In the genomic region with DNA sequence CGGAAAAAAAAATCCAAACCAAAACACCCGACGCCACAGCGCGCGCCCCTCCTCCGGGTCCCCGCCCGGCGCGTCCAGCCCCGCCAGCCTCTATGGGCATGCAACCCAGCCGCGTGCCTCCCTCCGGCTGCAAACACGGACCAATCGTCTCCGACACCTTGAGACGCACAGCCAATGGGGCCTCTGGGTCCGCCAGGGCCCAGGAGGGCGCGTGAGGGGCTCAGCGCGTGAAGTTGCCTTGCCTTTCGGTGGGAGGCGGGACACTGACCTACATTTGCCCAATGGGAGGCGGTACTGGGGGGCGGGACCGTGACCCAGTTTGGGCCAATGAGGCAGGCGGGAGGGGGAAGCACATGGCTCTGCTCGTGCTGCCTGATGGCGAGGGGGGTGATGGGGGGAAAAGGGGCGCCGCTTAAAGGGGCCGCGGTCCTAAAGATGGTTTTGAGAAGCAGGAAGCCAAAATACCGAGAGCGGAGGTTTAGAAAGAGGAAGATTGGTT, we compare ENCODE assay signal across 8 cellular contexts. TPM values are rescaled to one million over a fixed set of nuclear protein-coding genes. Genes with fewer than 3 reads are reported as not detected.
DNase-seq lines count a peak whose midpoint lies in the region; ATAC-seq and TF ChIP-seq lines count a peak whose summit lies in the region.

No MANE protein-coding gene starts in this region.

- peak overlapping the region; percentile 97 to 98 for H3K27ac ChIP-seq in thoracic aorta

- TF ChIP-seq CTCF in osteocyte (IDR thresholded peaks at IDR 0.05) (no peak), thoracic aorta (IDR thresholded peaks at IDR 0.05) (no peak)

- no peaks in the 10 kb centered on the region for H3K9me3 Mint-ChIP-seq in activated naive CD8-positive, alpha-beta T cell (ENCODE audit: low read depth)
- no peaks in the 10 kb centered on the region for H3K9me3 Mint-ChIP-seq in osteocyte (ENCODE audit: unreplicated experiment)

- H3K4me3 Mint-ChIP-seq in activated naive CD8-positive, alpha-beta T cell: peak overlapping the region; percentile 97
- peak overlapping the region; percentile 96 for H3K4me3 Mint-ChIP-seq in osteocyte (ENCODE audit: unreplicated experiment)

- no peaks in the 10 kb centered on the region for H3K27me3 ChIP-seq in thoracic aorta (replicated peaks; ENCODE audit: insufficient read depth)

- ATAC-seq in HG02642 (IDR thresholded peaks at IDR 0.05; ENCODE audit: poor library complexity, unreplicated experiment): peak; percentile 76
- peak; percentile 61 for ATAC-seq in thoracic aorta (ENCODE audit: insufficient number of reproducible peaks, low FRiP score, low read depth)

- H3K36me3 ChIP-seq in thoracic aorta: no peaks in the 10 kb centered on the region

- no peaks in the 10 kb centered on the region for H3K36me3 Mint-ChIP-seq in activated naive CD8-positive, alpha-beta T cell
- no peaks in the 10 kb centered on the region for H3K36me3 Mint-ChIP-seq in osteocyte (ENCODE audit: unreplicated experiment)

- no peaks in the 10 kb centered on the region for H3K9me3 ChIP-seq in thoracic aorta

- H3K27ac Mint-ChIP-seq in activated naive CD8-positive, alpha-beta T cell: peak overlapping the region; percentile 99
- H3K27ac Mint-ChIP-seq in osteocyte (ENCODE audit: unreplicated experiment): peak overlapping the region; percentile 100

- H3K4me3 ChIP-seq in GM08714 (ENCODE audit: low read length) (peak overlapping the region; percentile 56; the same call in 1 of the 2 replicates), thoracic aorta (peak overlapping the region; percentile 90)

- DNase-seq in NCI-H1105 (lab: John Stamatoyannopoulos, UW) (peak; percentile 98), SKM-1 (lab: John Stamatoyannopoulos, UW; ENCODE audit: unreplicated experiment) (peak; percentile 81), glomerular visceral epithelial cell (ENCODE audit: extremely low spot score) (peak; percentile 99), osteocyte (ENCODE audit: extremely low spot score, unreplicated experiment) (peak; percentile 99), thoracic aorta (ENCODE audit: low spot score) (peak; percentile 99)

- no peaks in the 10 kb centered on the region for H3K27me3 Mint-ChIP-seq in activated naive CD8-positive, alpha-beta T cell
- H3K27me3 Mint-ChIP-seq in osteocyte (ENCODE audit: unreplicated experiment): peaks cover 6% of the 10 kb centered on the region

- peaks cover 53% of the 10 kb centered on the region for H3K4me1 Mint-ChIP-seq in activated naive CD8-positive, alpha-beta T cell (ENCODE audit: low read depth)
- H3K4me1 Mint-ChIP-seq in osteocyte (ENCODE audit: unreplicated experiment): peaks cover 51% of the 10 kb centered on the region

- peaks cover 26 to 45% of the 10 kb centered on the region in 2 donors for H3K4me1 ChIP-seq in thoracic aorta (ENCODE audit: control insufficient read depth in 1 of 2, low read depth in 2 of 2)

RNA-seq across cellular contexts. Expression of a gene that starts 0.3 kb away (rescaled TPM):
- total RNA-seq in osteocyte (18.5 and 20.3 TPM in 2 replicates), thoracic aorta (10 to 100 TPM in 1 of 2 donors, 1 to 10 TPM in 1; 3.9 to 15.0 TPM)

RNA-seq across cellular contexts. Expression of a gene that starts 8.5 kb away (rescaled TPM):
- total RNA-seq in osteocyte (34.2 and 40.7 TPM in 2 replicates), thoracic aorta (1 to 10 TPM; 3.0 to 4.6 TPM)

RNA-seq across cellular contexts. Expression of a gene that starts 18.2 kb away (rescaled TPM):
- 34.4 and 34.7 TPM in 2 replicates for total RNA-seq in osteocyte
- 10 to 100 TPM; 16.2 to 49.0 TPM for total RNA-seq in thoracic aorta

RNA-seq across cellular contexts. Expression of a gene that starts 18.5 kb away (rescaled TPM):
- total RNA-seq in osteocyte (1,287 and 1,310 TPM in 2 replicates), thoracic aorta (1,000 to 10,000 TPM; 1,120 to 1,389 TPM)

RNA-seq across cellular contexts. Expression of a gene that starts 22.6 kb away (rescaled TPM):
- total RNA-seq in osteocyte (1.1 and 1.3 TPM in 2 replicates), thoracic aorta (1 to 10 TPM in 1 of 2 donors, not detected in 1; 2.0 TPM)

Comparison
In these comparisons a context has a peak if more than half of its experiments do, and no peak if none do; other contexts are left out.
1. Peak in every context shown above with its lines: DNase-seq, ATAC-seq, H3K4me3 ChIP-seq and H3K27ac ChIP-seq.